In the genomic region with DNA sequence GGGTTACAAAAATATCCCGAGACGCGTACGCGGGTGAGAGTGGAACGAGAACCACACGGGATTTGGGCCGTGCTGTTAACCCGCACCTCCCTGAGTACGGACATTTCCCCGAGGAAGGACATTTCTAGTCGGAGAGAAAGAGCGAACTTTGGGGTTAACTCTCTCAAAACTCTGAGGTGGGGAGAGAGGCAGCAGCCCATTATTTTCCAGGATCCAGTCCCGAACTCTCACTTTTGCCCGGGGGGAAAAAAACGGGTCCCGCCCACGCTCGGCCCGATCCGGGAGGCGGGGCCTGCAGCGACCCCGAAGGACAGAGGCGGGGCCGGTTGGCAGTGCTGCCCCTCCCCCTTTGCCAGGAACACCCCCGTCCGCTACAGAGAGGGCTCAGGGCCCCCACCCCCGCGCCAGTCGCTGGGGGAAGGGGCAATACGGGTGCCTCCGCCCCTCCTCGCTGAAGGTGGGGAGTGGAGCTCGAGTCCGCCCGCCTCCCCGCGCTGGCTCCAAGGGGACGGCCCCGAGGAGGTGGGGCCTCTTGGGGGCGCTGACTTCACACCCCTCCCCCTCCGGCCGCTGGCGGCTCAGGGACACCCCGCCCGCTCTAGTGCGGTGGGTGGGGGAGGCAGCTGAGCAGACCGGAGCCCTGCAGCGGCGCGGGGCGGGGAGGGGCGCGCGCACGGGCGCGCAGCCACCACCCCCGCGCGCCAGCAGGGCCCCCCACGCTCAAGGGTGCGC, we compare ENCODE assay signal across 8 cellular contexts. TPM values are rescaled to one million over a fixed set of nuclear protein-coding genes. Genes with fewer than 3 reads are reported as not detected.
A peak's percentile ranks its signal among the peaks of the same experiment; 100 is the strongest.
DNase-seq lines count a peak whose midpoint lies in the region; ATAC-seq and TF ChIP-seq lines count a peak whose summit lies in the region.

No MANE protein-coding gene starts in this region.

- DNase-seq in Calu3 = peak; percentile 99
- DNase-seq in NT2/D1 (ENCODE audit: low read depth, low spot score) = peak; percentile 98
- peak; percentile 84 for DNase-seq in activated CD8-positive, alpha-beta memory T cell treated with anti-CD3 and anti-CD28 coated beads, Interleukin-2, amount 50 U/mL, for 1 hour (ENCODE audit: extremely low read depth)
- peak; percentile 96 for DNase-seq in mesenteric fat pad (ENCODE audit: low spot score)
- DNase-seq in stimulated activated CD8-positive, alpha-beta memory T cell treated with anti-CD3 and anti-CD28 coated beads, Interleukin-12 subunit alpha, Interleukin-12 subunit beta, amount 100 ng/mL, for 4 hours (ENCODE audit: low read depth) = peak; percentile 96

- H3K27me3 ChIP-seq in HUES6 (ENCODE audit: control insufficient read depth, insufficient read depth, low read length) = no peaks in the 10 kb centered on the region
- H3K27me3 ChIP-seq in NT2/D1 (ENCODE audit: insufficient read depth, insufficient read length) = no peaks in the 10 kb centered on the region
- H3K27me3 ChIP-seq in endocrine pancreas (ENCODE audit: control insufficient read depth, insufficient read depth, low read length) = no peaks in the 10 kb centered on the region

- H3K9ac ChIP-seq in HUES6 (ENCODE audit: low read length) (peak overlapping the region; percentile 98), NT2/D1 (ENCODE audit: insufficient read length, low read depth) (peak overlapping the region; percentile 93), endocrine pancreas (ENCODE audit: control insufficient read depth, insufficient read depth, low read length) (peak overlapping the region; percentile 70)

- TF ChIP-seq CTCF in Calu3 (IDR thresholded peaks at IDR 0.05; ENCODE audit: unreplicated experiment) = no peak

- intact Hi-C loops in Calu3 (cut with micrococcal nuclease; ENCODE audit: unreplicated experiment) = no loop called here

- H3K4me3 ChIP-seq in HUES6 (ENCODE audit: low read depth, low read length) (peak overlapping the region; percentile 99), NT2/D1 (ENCODE audit: insufficient read length, low read depth) (peak overlapping the region; percentile 87), endocrine pancreas (ENCODE audit: control insufficient read depth, insufficient read depth, low read length) (peak overlapping the region; percentile 99)

- H3K27me3 Mint-ChIP-seq in Calu3 (ENCODE audit: unreplicated experiment) = peaks cover 7% of the 10 kb centered on the region

- H3K4me1 Mint-ChIP-seq in Calu3 (ENCODE audit: low read depth, unreplicated experiment) = peaks cover 16% of the 10 kb centered on the region

- H3K36me3 Mint-ChIP-seq in Calu3 (ENCODE audit: insufficient read depth, unreplicated experiment) = peaks cover 56% of the 10 kb centered on the region

- peak; percentile 63 for ATAC-seq in GM21447 (IDR thresholded peaks at IDR 0.05; ENCODE audit: unreplicated experiment)

- peak overlapping the region; percentile 84 for H3K4me3 Mint-ChIP-seq in Calu3 (ENCODE audit: low read depth, unreplicated experiment)

- H3K27ac ChIP-seq in HUES6 (ENCODE audit: low read depth, low read length) = peak overlapping the region; percentile 96; the same call in 1 of the 2 replicates

- H3K9me3 ChIP-seq in HUES6 (ENCODE audit: control insufficient read depth, insufficient read depth, low read depth, low read length) = no peaks in the 10 kb centered on the region
- no peaks in the 10 kb centered on the region for H3K9me3 ChIP-seq in NT2/D1 (ENCODE audit: insufficient read depth, low read length)
- no peaks in the 10 kb centered on the region for H3K9me3 ChIP-seq in endocrine pancreas (ENCODE audit: control insufficient read depth, low read length)

- BruUV-seq in Calu3 (replicated peaks; lab: Mats Ljungman, UMichigan) = no TSS peak

- peak overlapping the region; percentile 98 for H3K27ac Mint-ChIP-seq in Calu3 (ENCODE audit: unreplicated experiment)

- peaks cover 11% of the 10 kb centered on the region; the same call in 1 of the 2 replicates for H3K36me3 ChIP-seq in HUES6 (ENCODE audit: control insufficient read depth, insufficient read depth, low read length)
- peaks cover 24% of the 10 kb centered on the region for H3K36me3 ChIP-seq in NT2/D1 (ENCODE audit: insufficient read depth, insufficient read length, low read length)
- H3K36me3 ChIP-seq in endocrine pancreas (ENCODE audit: control insufficient read depth, insufficient read depth, low read length) = no peaks in the 10 kb centered on the region

- CTCF ChIA-PET in Calu3 (lab: Charles Lee) = interaction anchor here (0.7 to 1.2 kb wide), 4 partner anchors 26 to 911 kb away, joined by 3 to 5 read pairs (median 4); partner anchors contain the start of gene RAB29

- no peaks in the 10 kb centered on the region for H3K9me3 Mint-ChIP-seq in Calu3 (ENCODE audit: low read depth, unreplicated experiment)

- H3K4me1 ChIP-seq in HUES6 (ENCODE audit: control insufficient read depth, insufficient read depth, low read length) (peaks cover 24% of the 10 kb centered on the region), NT2/D1 (ENCODE audit: insufficient read depth, insufficient read length) (no peaks in the 10 kb centered on the region), endocrine pancreas (ENCODE audit: control insufficient read depth, insufficient read depth, low read length) (peaks cover 3% of the 10 kb centered on the region)

RNA-seq across cellular contexts. Expression of gene NUCKS1, which starts 0.7 kb away (rescaled TPM):
- total RNA-seq in Calu3 (2022) (242 and 276 TPM in 2 replicates), mesenteric fat pad (102 TPM)

RNA-seq across cellular contexts. Expression of gene RAB29, which starts 26.0 kb away (rescaled TPM):
- total RNA-seq in Calu3 (2022) = 27.1 and 29.5 TPM in 2 replicates
- total RNA-seq in mesenteric fat pad = 37.3 TPM

Comparison
In these comparisons a context has a peak if more than half of its experiments do, and no peak if none do; other contexts are left out.
1. Peak in every context shown above with its lines: DNase-seq, ATAC-seq, H3K4me3 ChIP-seq and H3K27ac ChIP-seq.